Comparison of ENCODE assay signal across 11 cellular contexts in the genomic region with DNA sequence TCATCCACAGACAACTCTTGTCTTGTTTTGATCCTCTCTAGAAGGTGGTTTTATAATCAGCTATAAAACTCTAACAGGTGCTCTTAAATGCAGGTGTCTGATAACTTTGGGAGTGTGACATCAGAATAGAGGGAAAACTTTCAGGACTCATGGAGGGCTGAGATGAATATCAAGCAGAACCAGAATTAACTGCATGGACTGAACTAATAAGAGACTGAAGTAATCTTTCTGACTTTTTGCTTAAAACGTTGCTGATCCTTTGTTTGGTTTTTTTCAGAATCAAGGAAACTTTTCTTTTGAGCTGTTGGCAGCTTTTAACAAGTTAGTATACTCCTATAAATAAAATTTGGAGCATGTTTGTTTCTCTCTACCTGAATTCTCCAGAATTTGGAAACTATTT.
"Had no signal": no experiment of that assay in that cellular context is flagged by ENCODE, and none has a peak within 500 bp of the region (broad histone marks: within the 10 kb centered on the region; RNA-seq: fewer than 3 reads in every experiment).

No MANE protein-coding gene starts in this region.

- H3K36me3 ChIP-seq: adrenal gland, ascending aorta, brain microvascular endothelial cell, breast epithelium, cardiac muscle cell had no signal

- ATAC-seq: activated naive CD4-positive, alpha-beta T cell treated with anti-CD3 and anti-CD28 coated beads, Interleukin-2, amount 50 U/mL, for 72 hours; activated naive CD8-positive, alpha-beta T cell treated with anti-CD3 and anti-CD28 coated beads, Interleukin-2, amount 50 U/mL, for 24 hours; activated T-cell treated with anti-CD3 and anti-CD28 coated beads, Interleukin-2, amount 50 U/mL, for 4 hours; activated T-cell treated with anti-CD3 and anti-CD28 coated beads, Interleukin-2, amount 50 U/mL, for 72 hours; activated T-helper 17 cell treated with anti-CD3 and anti-CD28 coated beads, Interleukin-2, amount 50 U/mL, for 72 hours; body of pancreas had no signal

- H3K27ac ChIP-seq: adrenal gland, ascending aorta, body of pancreas, brain microvascular endothelial cell, breast epithelium, cardiac muscle cell had no signal

- H3K4me1 ChIP-seq: adrenal gland, ascending aorta, body of pancreas, breast epithelium had no signal

- H3K9me3 ChIP-seq: adrenal gland, ascending aorta, body of pancreas had no signal

- H3K4me3 ChIP-seq: adrenal gland, ascending aorta, body of pancreas, breast epithelium, cardiac muscle cell had no signal
